In the genomic region with DNA sequence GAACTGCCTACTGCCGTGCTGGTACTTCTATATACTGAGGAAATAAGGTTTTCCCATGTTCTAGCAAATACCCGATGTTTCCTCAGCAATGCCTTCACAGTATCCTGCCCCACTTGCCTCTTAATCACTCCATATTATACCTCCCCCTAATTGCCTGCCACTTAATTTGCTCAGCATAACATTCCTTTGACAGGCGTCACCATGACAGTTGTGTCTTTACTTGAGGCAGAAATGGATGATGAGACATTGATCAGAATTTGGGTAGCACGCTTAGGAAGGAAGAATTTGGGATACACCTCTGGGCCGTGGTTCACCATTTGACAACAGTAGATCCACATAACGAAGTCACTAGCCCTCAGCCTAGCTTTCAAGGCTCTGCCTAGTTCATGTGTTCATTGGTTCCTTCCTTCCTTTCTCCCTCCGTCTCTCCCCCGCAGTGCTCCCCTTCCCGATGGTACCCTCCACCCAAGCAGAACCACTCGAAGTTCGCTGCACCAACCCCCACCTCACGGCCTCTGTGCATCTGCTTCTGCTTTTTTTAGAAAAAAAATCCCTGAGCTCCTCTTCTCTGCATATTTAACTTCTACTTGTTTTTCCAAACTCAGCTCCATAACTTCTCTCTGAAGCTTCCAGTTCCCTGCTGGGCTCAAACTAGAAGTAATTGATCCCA, we compare ENCODE assay signal across 21 cellular contexts. TPM values are rescaled to one million over a fixed set of nuclear protein-coding genes. Genes with fewer than 3 reads are reported as not detected.
"Had no signal": no experiment of that assay in that cellular context is flagged by ENCODE, and none has a peak within 500 bp of the region (broad histone marks: within the 10 kb centered on the region; RNA-seq: fewer than 3 reads in every experiment).

No MANE protein-coding gene starts in this region.

- ATAC-seq: activated CD4-positive, alpha-beta T cell treated with anti-CD3 and anti-CD28 coated beads for 36 hours; activated T-helper 17 cell treated with anti-CD3 and anti-CD28 coated beads, Interleukin-2, amount 50 U/mL, for 72 hours; mucosa of descending colon; stimulated activated naive CD8-positive, alpha-beta T cell treated with anti-CD3 and anti-CD28 coated beads, Interleukin-15, Interleukin-2, amounts not matched to agents 100 U/mL and 50 U/mL, for 24 hours; upper lobe of right lung had no signal

- DNase-seq: activated B cell treated with CpG ODN at 0.5 μM for 24 hours; activated CD4-positive, alpha-beta T cell treated with anti-CD3 and anti-CD28 coated beads for 36 hours; activated CD4-positive, alpha-beta T cell treated with anti-CD3 and anti-CD28 coated beads, Interleukin-2, amount 50 U/mL, for 4 hours; activated CD8-positive, alpha-beta memory T cell treated with anti-CD3 and anti-CD28 coated beads for 24 hours; activated CD8-positive, alpha-beta memory T cell treated with anti-CD3 and anti-CD28 coated beads, Interleukin-2, amount 50 U/mL, for 4 hours; activated T-cell treated with anti-CD3 and anti-CD28 coated beads, Interleukin-2, amount 50 U/mL, for 24 hours; adrenal gland; brain microvascular endothelial cell; central memory CD4-positive, alpha-beta T cell; effector memory CD4-positive, alpha-beta T cell; foreskin melanocyte; mesendoderm; mucosa of descending colon; occipital lobe; stimulated activated CD4-positive, alpha-beta T cell treated with anti-CD3 and anti-CD28 coated beads, Interleukin-4, amount 100 ng/mL, for 4 hours; stimulated activated naive CD8-positive, alpha-beta T cell treated with anti-CD3 and anti-CD28 coated beads, Interleukin-15, Interleukin-2, amounts not matched to agents 100 U/mL and 50 U/mL, for 24 hours; T-helper 1 cell; upper lobe of right lung had no signal

- H3K27me3 ChIP-seq: adrenal gland, ascending aorta, brain microvascular endothelial cell, hepatocyte, upper lobe of right lung had no signal

- H3K36me3 ChIP-seq: adrenal gland, ascending aorta, upper lobe of right lung had no signal

- H3K9me3 ChIP-seq: adrenal gland, ascending aorta, mucosa of descending colon, upper lobe of right lung had no signal

- H3K27ac ChIP-seq: adrenal gland, ascending aorta, brain microvascular endothelial cell, hepatocyte, upper lobe of right lung had no signal

- H3K4me3 ChIP-seq: adrenal gland, ascending aorta, hepatocyte, mucosa of descending colon, upper lobe of right lung had no signal

- H3K4me1 ChIP-seq: adrenal gland, upper lobe of right lung had no signal

- H3K4me2 ChIP-seq: hepatocyte had no signal

RNA-seq across cellular contexts. Expression of gene IQCK, which starts 19.4 kb away (rescaled TPM):
- total RNA-seq: ascending aorta had no signal
